ENCODE assay signal across 13 cellular contexts in genomic region chr5:88805151-88805784, GRCh38.
A peak's percentile ranks its signal among the peaks of the same experiment; 100 is the strongest.
DNase-seq lines count a peak whose midpoint lies in the region; ATAC-seq and TF ChIP-seq lines count a peak whose summit lies in the region.
"Had no signal": no experiment of that assay in that cellular context is flagged by ENCODE, and none has a peak within 500 bp of the region (broad histone marks: within the 10 kb centered on the region; RNA-seq: fewer than 3 reads in every experiment).

No MANE protein-coding gene starts in this region.

- no peak overlapping the region for H3K4me3 Mint-ChIP-seq in neural crest cell
- H3K4me3 Mint-ChIP-seq in T-helper 2 cell treated with Interferon-gamma antibody and Interleukin-4, amounts not matched to agents 5 μg/mL and 100 μg/mL, for 36 hours = no peak overlapping the region
- H3K4me3 Mint-ChIP-seq: CD4-positive, alpha-beta T cell had no signal

- H3K27me3 ChIP-seq in hepatocyte = no peaks in the 10 kb centered on the region
- H3K27me3 ChIP-seq: gastroesophageal sphincter had no signal

- H3K27me3 Mint-ChIP-seq in neural crest cell (ENCODE audit: low read depth) = no peaks in the 10 kb centered on the region
- H3K27me3 Mint-ChIP-seq in T-helper 2 cell treated with Interferon-gamma antibody and Interleukin-4, amounts not matched to agents 5 μg/mL and 100 μg/mL, for 36 hours (ENCODE audit: low read depth) = no peaks in the 10 kb centered on the region

- H3K4me1 ChIP-seq in hepatocyte (ENCODE audit: insufficient read depth) = no peaks in the 10 kb centered on the region
- H3K4me1 ChIP-seq: gastroesophageal sphincter had no signal

- H3K4me3 ChIP-seq in hepatocyte = no peak overlapping the region
- H3K4me3 ChIP-seq: gastroesophageal sphincter had no signal

- TF ChIP-seq CTCF in neural crest cell (conservative IDR thresholded peaks at IDR 0.05) = no peak
- no peak for TF ChIP-seq CTCF in hepatocyte (IDR thresholded peaks at IDR 0.05; ENCODE audit: poor library complexity)

- H3K4me2 ChIP-seq in hepatocyte = no peak overlapping the region

- no peak overlapping the region for H3K27ac ChIP-seq in hepatocyte
- H3K27ac ChIP-seq: gastroesophageal sphincter had no signal

- no peaks in the 10 kb centered on the region for H4K20me1 ChIP-seq in hepatocyte (ENCODE audit: insufficient read depth, poor library complexity, severe bottlenecking)

- ATAC-seq in GM18868 (IDR thresholded peaks at IDR 0.05; ENCODE audit: unreplicated experiment) (peak; percentile 73), GM21717 (IDR thresholded peaks at IDR 0.05; ENCODE audit: unreplicated experiment) (peak; percentile 60), HG03378 (IDR thresholded peaks at IDR 0.05; ENCODE audit: unreplicated experiment) (peak; percentile 51)
- ATAC-seq: gastroesophageal sphincter, sciatic nerve had no signal

- no peaks in the 10 kb centered on the region for H3K79me2 ChIP-seq in hepatocyte

- peaks cover 19% of the 10 kb centered on the region for H3K4me1 Mint-ChIP-seq in neural crest cell
- no peaks in the 10 kb centered on the region for H3K4me1 Mint-ChIP-seq in T-helper 2 cell treated with Interferon-gamma antibody and Interleukin-4, amounts not matched to agents 5 μg/mL and 100 μg/mL, for 36 hours (ENCODE audit: low read depth)

- no peaks in the 10 kb centered on the region for H3K9me3 Mint-ChIP-seq in neural crest cell
- no peaks in the 10 kb centered on the region for H3K9me3 Mint-ChIP-seq in T-helper 2 cell treated with Interferon-gamma antibody and Interleukin-4, amounts not matched to agents 5 μg/mL and 100 μg/mL, for 36 hours
- H3K9me3 Mint-ChIP-seq: CD4-positive, alpha-beta T cell had no signal

- H3K9me2 ChIP-seq in hepatocyte (replicated peaks; ENCODE audit: insufficient read depth) = no peaks in the 10 kb centered on the region

- H3K9me3 ChIP-seq in hepatocyte (ENCODE audit: low read depth) = no peaks in the 10 kb centered on the region
- H3K9me3 ChIP-seq: gastroesophageal sphincter had no signal

- no peak for DNase-seq in neural crest cell (ENCODE audit: low read depth, low spot score)
- no peak for DNase-seq in hepatocyte (ENCODE audit: low spot score)
- DNase-seq in T-helper 2 cell treated with Interferon-gamma antibody and Interleukin-4, amounts not matched to agents 5 μg/mL and 100 μg/mL, for 36 hours (ENCODE audit: low spot score) = no peak
- no peak for DNase-seq in NAMALWA (ENCODE audit: low spot score)
- DNase-seq: activated CD4-positive, alpha-beta T cell treated with anti-CD3 and anti-CD28 coated beads for 48 hours; CD4-positive, alpha-beta T cell; effector memory CD4-positive, alpha-beta T cell; islet precursor cell had no signal

- WGBS in hepatocyte (ENCODE audit: low lambda C conversion rate, missing lambda C conversion rate) = 65% methylated on average over 3 of the region's 3 CpGs

- peak overlapping the region; percentile 59 for H3K27ac Mint-ChIP-seq in neural crest cell (ENCODE audit: unreplicated experiment)
- no peak overlapping the region for H3K27ac Mint-ChIP-seq in T-helper 2 cell treated with Interferon-gamma antibody and Interleukin-4, amounts not matched to agents 5 μg/mL and 100 μg/mL, for 36 hours
- H3K27ac Mint-ChIP-seq: CD4-positive, alpha-beta T cell had no signal

- no peak overlapping the region for H2AFZ ChIP-seq in hepatocyte

- no peaks in the 10 kb centered on the region for H3K36me3 ChIP-seq in hepatocyte (replicated peaks; ENCODE audit: insufficient read depth, low read depth)

- peaks cover 16% of the 10 kb centered on the region for H3K36me3 Mint-ChIP-seq in neural crest cell (ENCODE audit: low read depth)
- H3K36me3 Mint-ChIP-seq in T-helper 2 cell treated with Interferon-gamma antibody and Interleukin-4, amounts not matched to agents 5 μg/mL and 100 μg/mL, for 36 hours (ENCODE audit: low read depth) = no peaks in the 10 kb centered on the region
